29 cellular contexts compared by ENCODE assay signal in genomic region chr3:13557417-13557816, GRCh38. TPM values are rescaled to one million over a fixed set of nuclear protein-coding genes. Genes with fewer than 3 reads are reported as not detected.
DNase-seq lines count a peak whose midpoint lies in the region; ATAC-seq, FAIRE-seq and TF ChIP-seq lines count a peak whose summit lies in the region.
"Had no signal": no experiment of that assay in that cellular context is flagged by ENCODE, and none has a peak within 500 bp of the region (broad histone marks: within the 10 kb centered on the region; RNA-seq: fewer than 3 reads in every experiment).

No MANE protein-coding gene starts in this region.

- no peak overlapping the region for H2BK5ac ChIP-seq in IMR-90 (ENCODE audit: low read depth, low read length, poor library complexity, severe bottlenecking)

- H4K5ac ChIP-seq in IMR-90 (ENCODE audit: low read depth, low read length): no peak overlapping the region

- no peak overlapping the region for H3K4ac ChIP-seq in IMR-90 (ENCODE audit: low read depth, low read length)

- H3K4me1 ChIP-seq in IMR-90 (ENCODE audit: control insufficient read depth, insufficient read depth, low read length) (no peaks in the 10 kb centered on the region), GM12878 (ENCODE audit: control insufficient read depth, insufficient read depth, low read length) (no peaks in the 10 kb centered on the region), neural progenitor cell (peaks cover 15% of the 10 kb centered on the region)

- TF ChIP-seq EP300 in GM12878 (IDR thresholded peaks at IDR 0.05; ENCODE audit: borderline replicate concordance in 1 of 2, control insufficient read depth in 1 of 2, low read depth in 2 of 2, low read length in 2 of 2): no peak

- in situ Hi-C loops in Caki2 (cut with HindIII; ENCODE audit: low pct_unique_long_range_greater_than_20kb, low sequenced_read_pairs): no loop called here
- in situ Hi-C loops in IMR-90 (cut with MboI; ENCODE audit: low sequenced_read_pairs): no loop called here
- in situ Hi-C loops in GM12878 (cut with MboI): no loop called here

- H3K27me3 ChIP-seq in IMR-90 (ENCODE audit: control insufficient read depth, insufficient read depth, low read length) (peaks cover 6% of the 10 kb centered on the region; the same call in 1 of the 2 replicates), GM12878 (replicated peaks in 1 of 2; ENCODE audit: control insufficient read depth in 2 of 2, insufficient read depth in 2 of 2, low read length in 1 of 2) (peaks cover 0 to 1% of the 10 kb centered on the region in 2 experiments; a peak in 2 of 4 replicates), neural progenitor cell (no peaks in the 10 kb centered on the region)
- H3K27me3 ChIP-seq: testis had no signal

- TF ChIP-seq RAD21 in IMR-90 (IDR thresholded peaks at IDR 0.05; ENCODE audit: low read length) (no peak), GM12878 (IDR thresholded peaks at IDR 0.05; ENCODE audit: insufficient read depth, low read depth, low read length) (no peak)

- H2AK5ac ChIP-seq in IMR-90 (ENCODE audit: low read depth, low read length): no peak overlapping the region

- ATAC-seq in IMR-90 (ENCODE audit: low read depth): no peak
- ATAC-seq in GM12878: peak; percentile 63
- no peak for ATAC-seq in GM18505 (IDR thresholded peaks at IDR 0.05; ENCODE audit: unreplicated experiment)
- ATAC-seq: activated T-cell treated with anti-CD3 and anti-CD28 coated beads, Interleukin-2, amount 50 U/mL, for 72 hours had no signal

- H4K20me1 ChIP-seq in IMR-90 (ENCODE audit: insufficient read depth, low read length): no peaks in the 10 kb centered on the region
- no peaks in the 10 kb centered on the region for H4K20me1 ChIP-seq in GM12878 (ENCODE audit: control insufficient read depth, insufficient read depth)
- H4K20me1 ChIP-seq in neural progenitor cell (ENCODE audit: low read depth): no peaks in the 10 kb centered on the region

- H3K36me3 Mint-ChIP-seq in neural progenitor cell (no peaks in the 10 kb centered on the region), mesothelial cell of epicardium (no peaks in the 10 kb centered on the region)

- no peaks in the 10 kb centered on the region for H3K79me2 ChIP-seq in GM12878 (ENCODE audit: control insufficient read depth, insufficient read depth, low read length)
- no peaks in the 10 kb centered on the region for H3K79me2 ChIP-seq in neural progenitor cell (ENCODE audit: low read depth)

- no peak overlapping the region for H3K4me3 ChIP-seq in IMR-90 (ENCODE audit: insufficient read depth, low read depth, low read length)
- no peak overlapping the region for H3K4me3 ChIP-seq in GM12878
- no peak overlapping the region for H3K4me3 ChIP-seq in neural progenitor cell
- H3K4me3 ChIP-seq: lung, testis had no signal

- H2BK20ac ChIP-seq in IMR-90 (ENCODE audit: low read depth, low read length): no peak overlapping the region

- CTCF ChIA-PET in IMR-90 (lab: Yijun Ruan, JAX) (interaction anchor here (1.1 kb wide), 1 partner anchor 61 kb away, joined by 3 read pairs; no protein-coding TSS in a partner anchor), GM12878 (lab: Yijun Ruan, JAX) (no interaction called here)

- no peak overlapping the region for H3K14ac ChIP-seq in IMR-90 (replicated peaks; ENCODE audit: low read depth, low read length)

- H3K18ac ChIP-seq in IMR-90 (ENCODE audit: low read depth, low read length): no peak overlapping the region

- H2BK15ac ChIP-seq in IMR-90 (ENCODE audit: low read depth, low read length): no peak overlapping the region

- H3K27ac ChIP-seq in IMR-90 (ENCODE audit: insufficient read depth, low read length) (no peak overlapping the region), GM12878 (ENCODE audit: control insufficient read depth, insufficient read depth) (no peak overlapping the region), neural progenitor cell (no peak overlapping the region)
- H3K27ac ChIP-seq: epithelial cell of prostate had no signal

- H3K9me3 ChIP-seq in IMR-90 (ENCODE audit: control insufficient read depth, insufficient read depth, low read length) (no peaks in the 10 kb centered on the region), GM12878 (replicated peaks; ENCODE audit: control insufficient read depth, insufficient read depth, low read length) (no peaks in the 10 kb centered on the region), neural progenitor cell (ENCODE audit: low read depth) (no peaks in the 10 kb centered on the region)
- H3K9me3 ChIP-seq: testis had no signal

- H2AFZ ChIP-seq in IMR-90 (replicated peaks; ENCODE audit: low read length, poor library complexity): peak overlapping the region; percentile 51
- H2AFZ ChIP-seq in GM12878 (ENCODE audit: control insufficient read depth, low read depth, low read length): no peak overlapping the region
- H2AFZ ChIP-seq in neural progenitor cell (replicated peaks): no peak overlapping the region

- H3K27me3 Mint-ChIP-seq in neural progenitor cell (ENCODE audit: insufficient read depth, low read depth) (peaks cover 13% of the 10 kb centered on the region), mesothelial cell of epicardium (ENCODE audit: low read depth) (no peaks in the 10 kb centered on the region)

- SMC1A ChIA-PET in GM12878 (lab: Charles Lee; ENCODE audit: uncharacterized antibody, unreplicated experiment): no interaction called here

- H3K4me1 Mint-ChIP-seq in neural progenitor cell (peaks cover 58% of the 10 kb centered on the region), mesothelial cell of epicardium (peaks cover 31% of the 10 kb centered on the region)

- H3K9ac ChIP-seq in IMR-90 (ENCODE audit: low read depth, low read length) (no peak overlapping the region), GM12878 (ENCODE audit: control insufficient read depth, insufficient read depth, low read length) (no peak overlapping the region), neural progenitor cell (no peak overlapping the region)

- H4K91ac ChIP-seq in IMR-90 (ENCODE audit: insufficient read depth, low read depth, low read length): no peak overlapping the region

- H3K56ac ChIP-seq in IMR-90 (ENCODE audit: extremely low read depth, insufficient read depth, low read length): no peak overlapping the region

- no peak for FAIRE-seq in GM12878 (lab: Jason Lieb, UNC)
- FAIRE-seq: colon, GM12892, H54, HTR-8/SVneo, urothelium cell line had no signal

- intact Hi-C loops in IMR-90 (cut with micrococcal nuclease): no loop called here
- intact Hi-C loops in GM12878 (cut with micrococcal nuclease; ENCODE audit: unreplicated experiment): no loop called here

- POLR2A ChIA-PET in IMR-90 (lab: Charles Lee; ENCODE audit: unreplicated experiment) (no interaction called here), GM12878 (lab: Charles Lee) (no interaction called here)

- H3K9me1 ChIP-seq in IMR-90 (ENCODE audit: insufficient read depth, low read length): no peaks in the 10 kb centered on the region

- H3K9me3 Mint-ChIP-seq in neural progenitor cell (no peaks in the 10 kb centered on the region), mesothelial cell of epicardium (no peaks in the 10 kb centered on the region)
- H3K9me3 Mint-ChIP-seq: activated naive CD4-positive, alpha-beta T cell treated with anti-CD3 and anti-CD28 coated beads for 36 hours; activated T-cell treated with anti-CD3 and anti-CD28 coated beads, Interleukin-2, amount 50 U/mL, for 72 hours had no signal

- no peak for TF ChIP-seq CTCF in IMR-90 (conservative IDR thresholded peaks at IDR 0.05; ENCODE audit: low read depth, low read length)
- no peak for TF ChIP-seq CTCF in GM12878 (IDR thresholded peaks at IDR 0.05 in 2 of 3, conservative IDR thresholded peaks at IDR 0.05 in 1 of 3; ENCODE audit: control insufficient read depth in 2 of 3, extremely low read depth in 1 of 3, insufficient read depth in 1 of 3, low read depth in 3 of 3, low read length in 3 of 3)
- TF ChIP-seq CTCF in neural progenitor cell (IDR thresholded peaks at IDR 0.05): no peak
- TF ChIP-seq CTCF in mesothelial cell of epicardium (IDR thresholded peaks at IDR 0.05; ENCODE audit: unreplicated experiment): no peak

- H2BK120ac ChIP-seq in IMR-90 (ENCODE audit: low read depth, low read length): no peak overlapping the region

- dilution Hi-C loops in IMR-90 (cut with HindIII; ENCODE audit: low sequenced_read_pairs, unreplicated experiment): no loop called here

- H3K4me3 Mint-ChIP-seq in neural progenitor cell: peak overlapping the region; percentile 66
- no peak overlapping the region for H3K4me3 Mint-ChIP-seq in mesothelial cell of epicardium
- H3K4me3 Mint-ChIP-seq: activated naive CD4-positive, alpha-beta T cell treated with anti-CD3 and anti-CD28 coated beads for 36 hours; activated T-cell treated with anti-CD3 and anti-CD28 coated beads, Interleukin-2, amount 50 U/mL, for 72 hours had no signal

- 69% methylated on average over 3 of the region's 5 CpGs; no CpG with 5 or more reads in 1 of the 2 experiments for WGBS in IMR-90 (ENCODE audit: extremely low coverage in 2 of 2, insufficient read length in 1 of 2), 2 experiments
- 12% methylated on average over 5 of the region's 5 CpGs for WGBS in GM12878 (ENCODE audit: insufficient coverage, insufficient replicate concordance, low lambda C conversion rate, missing lambda C conversion rate)

- H3K36me3 ChIP-seq in IMR-90 (ENCODE audit: control insufficient read depth, insufficient read depth, low read length) (no peaks in the 10 kb centered on the region), GM12878 (ENCODE audit: control insufficient read depth in 2 of 2, insufficient read depth in 2 of 2, low read length in 1 of 2) (no peaks in the 10 kb centered on the region), neural progenitor cell (no peaks in the 10 kb centered on the region)

- no peak overlapping the region for H3K4me2 ChIP-seq in IMR-90 (ENCODE audit: low read depth, low read length)
- no peak overlapping the region for H3K4me2 ChIP-seq in GM12878 (ENCODE audit: control insufficient read depth, insufficient read depth)
- H3K4me2 ChIP-seq in neural progenitor cell: no peak overlapping the region

- DNase-seq in Caki2 (ENCODE audit: low read depth) (peak; percentile 22), IMR-90 (no peak), GM12878 (ENCODE audit: low read depth, low spot score) (no peak), neural progenitor cell (ENCODE audit: low spot score) (no peak), mesothelial cell of epicardium (ENCODE audit: low spot score in 2 of 2, unreplicated experiment in 2 of 2) (no peak), NCI-H69 (lab: John Stamatoyannopoulos, UW) (no peak), iPS-NIHi7 (ENCODE audit: extremely low spot score) (no peak)
- DNase-seq: activated CD4-positive, alpha-beta T cell treated with anti-CD3 and anti-CD28 coated beads for 4 hours; activated naive CD4-positive, alpha-beta T cell treated with anti-CD3 and anti-CD28 coated beads for 36 hours; activated T-cell treated with anti-CD3 and anti-CD28 coated beads, Interleukin-2, amount 50 U/mL, for 72 hours; amygdala; effector CD4-positive, alpha-beta T cell; head of caudate nucleus; Karpas-422; kidney glomerular epithelial cell; NCI-H1436 treated with DMSO at 0.1 percent for 48 hours; NCI-H446; stimulated activated CD4-positive, alpha-beta T cell treated with anti-CD3 and anti-CD28 coated beads, Interleukin-15, amount 100 ng/mL, for 24 hours; stimulated activated naive CD4-positive, alpha-beta T cell; T-helper 2 cell; testis had no signal

- H3K23ac ChIP-seq in IMR-90 (ENCODE audit: low read depth, low read length): no peak overlapping the region

- no peaks in the 10 kb centered on the region for H3K79me1 ChIP-seq in IMR-90 (ENCODE audit: low read depth in 1 of 2, low read length in 2 of 2)

- H3F3A ChIP-seq in neural progenitor cell (ENCODE audit: low read depth): no peaks in the 10 kb centered on the region

- BruUV-seq in IMR-90 (replicated peaks; lab: Mats Ljungman, UMichigan) (no TSS peak), GM12878 (replicated peaks; lab: Mats Ljungman, UMichigan) (no TSS peak)

- no peak overlapping the region for H4K8ac ChIP-seq in IMR-90 (ENCODE audit: low read depth in 2 of 2, low read length in 2 of 2)

- RAD21 ChIA-PET in GM12878 (lab: Charles Lee; ENCODE audit: unreplicated experiment): no interaction called here

- H2AK9ac ChIP-seq in IMR-90 (replicated peaks; ENCODE audit: low read depth, low read length, poor library complexity): no peak overlapping the region

- no peak for TF ChIP-seq POLR2A in IMR-90 (IDR thresholded peaks at IDR 0.05; ENCODE audit: low read depth, low read length)
- TF ChIP-seq POLR2A in GM12878 (IDR thresholded peaks at IDR 0.05; ENCODE audit: low read depth, low read length): no peak
- no peak for TF ChIP-seq POLR2A in GM18505 (IDR thresholded peaks at IDR 0.05; ENCODE audit: borderline replicate concordance, extremely low read depth, insufficient read depth, insufficient read length)

- no peak overlapping the region for H3K27ac Mint-ChIP-seq in neural progenitor cell
- H3K27ac Mint-ChIP-seq in mesothelial cell of epicardium: no peak overlapping the region
- H3K27ac Mint-ChIP-seq: activated naive CD4-positive, alpha-beta T cell treated with anti-CD3 and anti-CD28 coated beads for 36 hours; activated T-cell treated with anti-CD3 and anti-CD28 coated beads, Interleukin-2, amount 50 U/mL, for 72 hours had no signal

RNA-seq across cellular contexts. Expression of gene FBLN2, which starts 8.5 kb away (rescaled TPM):
- total RNA-seq in Caki2 (2014; rRNA removed; shearing (Covaris generic); ENCODE audit: low replicate concordance): 0.10 TPM in 1 of 2 replicates, not detected in the other
- total RNA-seq in IMR-90 (2012; rRNA removed) (10.8 and 11.8 TPM in 2 replicates), GM12878 (2014; rRNA removed) (0.11 TPM in 2 replicates), GM12878 (2014; rRNA removed; fragmentation: Illumina TruSeq; extraction: Trizol) (0.13 TPM in 1 of 2 replicates, not detected in the other), GM12878 (2021) (0.27 and 0.41 TPM in 2 replicates), neural progenitor cell (ENCODE audit: low replicate concordance) (15.0 and 15.9 TPM in 2 replicates), mesothelial cell of epicardium (63.3 to 68.6 TPM (median 67.5 TPM) in 3 replicates)
- polyA plus RNA-seq in IMR-90 (2012; rRNA removed) (60.8 and 66.9 TPM in 2 replicates), GM12878 (2011; rRNA removed) (0.03 and 0.04 TPM in 2 replicates), GM12878 (2014; fragmentation: Illumina TruSeq; extraction: Trizol) (0.10 TPM in 1 of 2 replicates, not detected in the other), GM12878 (2014; fragmentation: Nextera tagmentation; extraction: Ambion mirVana) (not detected), GM12878 (2014; rRNA removed) (0.22 and 0.37 TPM in 2 replicates), GM12878 (2016; fragmentation: Nextera tagmentation; extraction: Ambion mirVana) (under 1 TPM; 0.03 to 0.39 TPM)
- polyA plus RNA-seq in IMR-90 (2012; cell fraction: cytosol; rRNA removed): 38.9 and 94.5 TPM in 2 replicates
- polyA plus RNA-seq in IMR-90 (2012; cell fraction: nucleus; rRNA removed; ENCODE audit: low replicate concordance): 27.1 and 60.4 TPM in 2 replicates
- total RNA-seq in GM12878 (2013; cell fraction: nucleolus; rRNA removed): not detected in 2 replicates
- 0.14 TPM for polyA plus RNA-seq in GM12878 (2011; ENCODE audit: low read depth)
- 0.03 and 0.06 TPM in 2 replicates for polyA plus RNA-seq in GM12878 (2011; cell fraction: cytosol; rRNA removed)
- 0.04 and 0.06 TPM in 2 replicates for polyA plus RNA-seq in GM12878 (2011; cell fraction: nucleus; rRNA removed)
- polyA plus RNA-seq in GM12878 (2012): 0.12 and 0.32 TPM in 2 replicates
- not detected in 2 replicates for polyA minus RNA-seq in GM12878 (2011; rRNA and poly(A)+ RNA removed)
- not detected in 2 replicates for polyA minus RNA-seq in GM12878 (2011; cell fraction: cytosol; rRNA and poly(A)+ RNA removed)
- polyA minus RNA-seq in GM12878 (2011; cell fraction: nucleus; rRNA and poly(A)+ RNA removed): not detected in 2 replicates
- total RNA-seq: activated naive CD4-positive, alpha-beta T cell treated with anti-CD3 and anti-CD28 coated beads for 36 hours had no signal
